Comparison of ENCODE assay signal across 1 cellular context in the genomic region with DNA sequence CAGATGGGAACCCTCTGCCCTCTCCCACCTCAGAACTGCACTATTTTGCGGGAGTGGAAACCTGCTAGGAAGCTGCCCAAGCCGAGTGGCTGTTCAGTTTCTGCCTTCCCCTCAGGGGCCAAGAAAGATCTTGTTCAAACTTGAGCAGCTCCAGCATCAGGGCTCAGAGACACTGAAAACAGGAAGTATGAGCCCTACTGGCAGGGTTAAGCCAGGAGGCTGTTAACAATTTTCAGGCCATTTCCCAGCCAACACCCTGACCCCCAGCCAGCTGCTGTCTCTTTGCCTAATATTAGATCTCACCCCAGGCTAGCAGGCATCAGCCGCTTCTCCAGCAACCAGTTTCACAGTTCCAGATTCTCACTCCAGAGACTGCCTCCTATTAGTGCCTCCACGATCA.
TF ChIP-seq lines count a peak whose summit lies in the region.

No MANE protein-coding gene starts in this region.

TF ChIP-seq in H1, 55 proteins besides CTCF, POLR2A, EP300 and RAD21:
- TF ChIP-seq PHF8 (conservative IDR thresholded peaks at IDR 0.05; ENCODE audit: low read depth, low read length): no peak
- TF ChIP-seq, protein P1, sequence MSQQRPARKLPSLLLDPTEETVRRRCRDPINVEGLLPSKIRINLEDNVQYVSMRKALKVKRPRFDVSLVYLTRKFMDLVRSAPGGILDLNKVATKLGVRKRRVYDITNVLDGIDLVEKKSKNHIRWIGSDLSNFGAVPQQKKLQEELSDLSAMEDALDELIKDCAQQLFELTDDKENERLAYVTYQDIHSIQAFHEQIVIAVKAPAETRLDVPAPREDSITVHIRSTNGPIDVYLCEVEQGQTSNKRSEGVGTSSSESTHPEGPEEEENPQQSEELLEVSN (IDR thresholded peaks at IDR 0.05): no peak
- no peak for TF ChIP-seq SRF (IDR thresholded peaks at IDR 0.05; ENCODE audit: low read depth, low read length)
- TF ChIP-seq TAF7 (optimal IDR thresholded peaks at IDR 0.05; ENCODE audit: borderline replicate concordance, low read depth, low read length): no peak
- TF ChIP-seq SIX5 (IDR thresholded peaks at IDR 0.05; ENCODE audit: low read depth, low read length): no peak
- no peak for TF ChIP-seq BACH1 (IDR thresholded peaks at IDR 0.05; ENCODE audit: low read length)
- TF ChIP-seq CBX8 (IDR thresholded peaks at IDR 0.05; ENCODE audit: borderline replicate concordance, low read depth, low read length): no peak
- TF ChIP-seq SP2 (IDR thresholded peaks at IDR 0.05; ENCODE audit: low read length): no peak
- TF ChIP-seq GABPA (IDR thresholded peaks at IDR 0.05; ENCODE audit: borderline replicate concordance, insufficient read depth, low read length): no peak
- no peak for TF ChIP-seq POLR2AphosphoS5 (IDR thresholded peaks at IDR 0.05; ENCODE audit: low read depth, low read length)
- TF ChIP-seq YY1 (IDR thresholded peaks at IDR 0.05; ENCODE audit: low read depth, low read length): no peak
- TF ChIP-seq SP4 (IDR thresholded peaks at IDR 0.05; ENCODE audit: low read length): no peak
- TF ChIP-seq, protein P2, sequence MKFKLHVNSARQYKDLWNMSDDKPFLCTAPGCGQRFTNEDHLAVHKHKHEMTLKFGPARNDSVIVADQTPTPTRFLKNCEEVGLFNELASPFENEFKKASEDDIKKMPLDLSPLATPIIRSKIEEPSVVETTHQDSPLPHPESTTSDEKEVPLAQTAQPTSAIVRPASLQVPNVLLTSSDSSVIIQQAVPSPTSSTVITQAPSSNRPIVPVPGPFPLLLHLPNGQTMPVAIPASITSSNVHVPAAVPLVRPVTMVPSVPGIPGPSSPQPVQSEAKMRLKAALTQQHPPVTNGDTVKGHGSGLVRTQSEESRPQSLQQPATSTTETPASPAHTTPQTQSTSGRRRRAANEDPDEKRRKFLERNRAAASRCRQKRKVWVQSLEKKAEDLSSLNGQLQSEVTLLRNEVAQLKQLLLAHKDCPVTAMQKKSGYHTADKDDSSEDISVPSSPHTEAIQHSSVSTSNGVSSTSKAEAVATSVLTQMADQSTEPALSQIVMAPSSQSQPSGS (IDR thresholded peaks at IDR 0.05; ENCODE audit: low read length): no peak
